In genomic region chr6:32971245-32971580, GRCh38 we compare ENCODE assay signal across 8 cellular contexts. TPM values are rescaled to one million over a fixed set of nuclear protein-coding genes. Genes with fewer than 3 reads are reported as not detected.
DNase-seq lines count a peak whose midpoint lies in the region; ATAC-seq, FAIRE-seq and TF ChIP-seq lines count a peak whose summit lies in the region.

No MANE protein-coding gene starts in this region.

- no peak for ATAC-seq in RWPE2 (ENCODE audit: low read depth)
- ATAC-seq in GM18873 (IDR thresholded peaks at IDR 0.05; ENCODE audit: low FRiP score, unreplicated experiment) = no peak
- no peak for ATAC-seq in GM19395 (IDR thresholded peaks at IDR 0.05; ENCODE audit: unreplicated experiment)

- H3K27me3 ChIP-seq in RWPE2 (ENCODE audit: insufficient read depth, poor library complexity, severe bottlenecking) (no peaks in the 10 kb centered on the region), parathyroid adenoma (ENCODE audit: control insufficient read depth, insufficient read depth, low read length) (no peaks in the 10 kb centered on the region)

- H3K4me3 ChIP-seq in RWPE2 (ENCODE audit: severe bottlenecking) = peak overlapping the region; percentile 54
- H3K4me3 ChIP-seq in epithelial cell of proximal tubule (ENCODE audit: low read depth, low read length) = peak overlapping the region; percentile 77
- H3K4me3 ChIP-seq in parathyroid adenoma (ENCODE audit: low read depth, low read length) = peak overlapping the region; percentile 99

- no peak for FAIRE-seq in HTR-8/SVneo (lab: Jason Lieb, UNC)

- H3K27ac ChIP-seq in RWPE2 (ENCODE audit: poor library complexity, severe bottlenecking) (peak overlapping the region; percentile 99), parathyroid adenoma (peak overlapping the region; percentile 97)

- H3K4me2 ChIP-seq in parathyroid adenoma (ENCODE audit: low read length) = peak overlapping the region; percentile 100

- peaks cover 30% of the 10 kb centered on the region for H3K79me2 ChIP-seq in parathyroid adenoma

- peak overlapping the region; percentile 59 for H2AFZ ChIP-seq in parathyroid adenoma

- H3K4me1 ChIP-seq in ES-I3 (ENCODE audit: insufficient read depth, low read length) (peaks cover 6% of the 10 kb centered on the region), RWPE2 (ENCODE audit: insufficient read depth, poor library complexity, severe bottlenecking) (no peaks in the 10 kb centered on the region), parathyroid adenoma (peaks cover 17% of the 10 kb centered on the region)

- H3K36me3 ChIP-seq in ES-I3 (ENCODE audit: insufficient read depth, low read length) = peaks cover 32% of the 10 kb centered on the region
- peaks cover 55% of the 10 kb centered on the region for H3K36me3 ChIP-seq in RWPE2 (ENCODE audit: low read depth)
- no peaks in the 10 kb centered on the region for H3K36me3 ChIP-seq in parathyroid adenoma (ENCODE audit: control insufficient read depth, insufficient read depth, low read length)

- DNase-seq in RWPE2 (ENCODE audit: low spot score) = no peak
- DNase-seq in epithelial cell of proximal tubule (ENCODE audit: low read depth) = no peak
- DNase-seq in HTR-8/SVneo (ENCODE audit: insufficient read length, low spot score) = no peak
- DNase-seq in NCI-H2171 (lab: John Stamatoyannopoulos, UW) = no peak

- no peak for TF ChIP-seq CTCF in RWPE2 (IDR thresholded peaks at IDR 0.05; ENCODE audit: poor library complexity, severe bottlenecking)
- no peak for TF ChIP-seq CTCF in epithelial cell of proximal tubule (conservative IDR thresholded peaks at IDR 0.05; ENCODE audit: low read depth, low read length)
- TF ChIP-seq CTCF in parathyroid adenoma (IDR thresholded peaks at IDR 0.05) = no peak

- H3K9me3 ChIP-seq in ES-I3 (ENCODE audit: control insufficient read depth, insufficient read depth, low read length) = no peaks in the 10 kb centered on the region
- H3K9me3 ChIP-seq in RWPE2 (ENCODE audit: severe bottlenecking) = no peaks in the 10 kb centered on the region
- H3K9me3 ChIP-seq in parathyroid adenoma (ENCODE audit: control insufficient read depth, low read length) = no peaks in the 10 kb centered on the region

- peak overlapping the region; percentile 99 for H3K9ac ChIP-seq in ES-I3 (ENCODE audit: low read depth, low read length)
- peak overlapping the region; percentile 84 for H3K9ac ChIP-seq in parathyroid adenoma

RNA-seq across cellular contexts. Expression of gene BRD2, which starts 2.8 kb away (rescaled TPM):
- 128 and 140 TPM in 2 replicates for total RNA-seq in epithelial cell of proximal tubule

RNA-seq across cellular contexts. Expression of gene HLA-DMA, which starts 18.3 kb away (rescaled TPM):
- 0.65 and 2.0 TPM in 2 replicates for total RNA-seq in epithelial cell of proximal tubule

RNA-seq across cellular contexts. Expression of gene HLA-DMB, which starts 30.4 kb away (rescaled TPM):
- total RNA-seq in epithelial cell of proximal tubule = 3.5 and 4.2 TPM in 2 replicates

RNA-seq across cellular contexts. Expression of gene HLA-DOA, which starts 38.2 kb away (rescaled TPM):
- 1.6 TPM in 1 of 2 replicates, not detected in the other for total RNA-seq in epithelial cell of proximal tubule
